ENCODE assay signal across 1 cellular context in the genomic region with DNA sequence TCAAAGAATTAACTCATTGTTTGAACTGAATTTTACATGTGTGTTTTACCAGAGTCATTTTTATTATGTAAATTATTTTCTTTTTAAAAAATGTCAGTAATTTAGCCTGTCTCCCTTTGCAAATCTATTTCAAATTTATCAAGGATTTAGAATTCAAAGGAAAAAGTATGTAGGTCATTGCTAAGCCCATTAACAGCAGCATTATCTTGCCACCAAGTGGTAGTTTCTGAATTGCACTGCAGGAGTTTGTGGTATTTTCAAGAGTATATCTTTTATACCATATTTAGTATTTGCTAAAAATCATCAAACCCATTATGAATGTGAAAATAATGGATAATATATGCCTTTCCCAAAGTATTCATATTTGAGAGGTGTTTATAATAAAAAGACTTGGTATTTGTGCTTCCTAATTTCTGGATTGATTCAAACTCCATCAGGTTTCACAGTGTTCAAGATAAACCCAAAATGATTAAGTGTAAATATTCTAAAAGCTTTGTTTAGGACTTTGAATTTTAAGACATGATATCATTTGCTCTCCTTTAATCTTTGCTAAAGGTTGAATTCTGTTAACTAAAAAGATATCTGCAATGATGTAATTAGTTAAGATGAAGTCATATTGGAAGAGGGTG.
TF ChIP-seq lines count a peak whose summit lies in the region.

No MANE protein-coding gene starts in this region.

TF ChIP-seq in SK-N-SH, 30 proteins besides CTCF, POLR2A, EP300 and RAD21 (continued from another document):
- TF ChIP-seq, protein P1, sequence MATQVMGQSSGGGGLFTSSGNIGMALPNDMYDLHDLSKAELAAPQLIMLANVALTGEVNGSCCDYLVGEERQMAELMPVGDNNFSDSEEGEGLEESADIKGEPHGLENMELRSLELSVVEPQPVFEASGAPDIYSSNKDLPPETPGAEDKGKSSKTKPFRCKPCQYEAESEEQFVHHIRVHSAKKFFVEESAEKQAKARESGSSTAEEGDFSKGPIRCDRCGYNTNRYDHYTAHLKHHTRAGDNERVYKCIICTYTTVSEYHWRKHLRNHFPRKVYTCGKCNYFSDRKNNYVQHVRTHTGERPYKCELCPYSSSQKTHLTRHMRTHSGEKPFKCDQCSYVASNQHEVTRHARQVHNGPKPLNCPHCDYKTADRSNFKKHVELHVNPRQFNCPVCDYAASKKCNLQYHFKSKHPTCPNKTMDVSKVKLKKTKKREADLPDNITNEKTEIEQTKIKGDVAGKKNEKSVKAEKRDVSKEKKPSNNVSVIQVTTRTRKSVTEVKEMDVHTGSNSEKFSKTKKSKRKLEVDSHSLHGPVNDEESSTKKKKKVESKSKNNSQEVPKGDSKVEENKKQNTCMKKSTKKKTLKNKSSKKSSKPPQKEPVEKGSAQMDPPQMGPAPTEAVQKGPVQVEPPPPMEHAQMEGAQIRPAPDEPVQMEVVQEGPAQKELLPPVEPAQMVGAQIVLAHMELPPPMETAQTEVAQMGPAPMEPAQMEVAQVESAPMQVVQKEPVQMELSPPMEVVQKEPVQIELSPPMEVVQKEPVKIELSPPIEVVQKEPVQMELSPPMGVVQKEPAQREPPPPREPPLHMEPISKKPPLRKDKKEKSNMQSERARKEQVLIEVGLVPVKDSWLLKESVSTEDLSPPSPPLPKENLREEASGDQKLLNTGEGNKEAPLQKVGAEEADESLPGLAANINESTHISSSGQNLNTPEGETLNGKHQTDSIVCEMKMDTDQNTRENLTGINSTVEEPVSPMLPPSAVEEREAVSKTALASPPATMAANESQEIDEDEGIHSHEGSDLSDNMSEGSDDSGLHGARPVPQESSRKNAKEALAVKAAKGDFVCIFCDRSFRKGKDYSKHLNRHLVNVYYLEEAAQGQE (IDR thresholded peaks at IDR 0.05; ENCODE audit: low read depth, low read length) = no peak
- TF ChIP-seq GATA2 (CRISPR knock-in tag; IDR thresholded peaks at IDR 0.05) (no peak), POLR2AphosphoS5 (IDR thresholded peaks at IDR 0.05; ENCODE audit: low read depth, low read length) (no peak), NRF1 (IDR thresholded peaks at IDR 0.05; ENCODE audit: low read depth, low read length) (no peak), SMC3 (IDR thresholded peaks at IDR 0.05; ENCODE audit: low read depth, low read length) (no peak)
- TF ChIP-seq, protein P2, sequence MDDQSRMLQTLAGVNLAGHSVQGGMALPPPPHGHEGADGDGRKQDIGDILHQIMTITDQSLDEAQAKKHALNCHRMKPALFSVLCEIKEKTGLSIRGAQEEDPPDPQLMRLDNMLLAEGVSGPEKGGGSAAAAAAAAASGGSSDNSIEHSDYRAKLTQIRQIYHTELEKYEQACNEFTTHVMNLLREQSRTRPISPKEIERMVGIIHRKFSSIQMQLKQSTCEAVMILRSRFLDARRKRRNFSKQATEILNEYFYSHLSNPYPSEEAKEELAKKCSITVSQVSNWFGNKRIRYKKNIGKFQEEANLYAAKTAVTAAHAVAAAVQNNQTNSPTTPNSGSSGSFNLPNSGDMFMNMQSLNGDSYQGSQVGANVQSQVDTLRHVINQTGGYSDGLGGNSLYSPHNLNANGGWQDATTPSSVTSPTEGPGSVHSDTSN (IDR thresholded peaks at IDR 0.05) = no peak
- TF ChIP-seq, protein P3, sequence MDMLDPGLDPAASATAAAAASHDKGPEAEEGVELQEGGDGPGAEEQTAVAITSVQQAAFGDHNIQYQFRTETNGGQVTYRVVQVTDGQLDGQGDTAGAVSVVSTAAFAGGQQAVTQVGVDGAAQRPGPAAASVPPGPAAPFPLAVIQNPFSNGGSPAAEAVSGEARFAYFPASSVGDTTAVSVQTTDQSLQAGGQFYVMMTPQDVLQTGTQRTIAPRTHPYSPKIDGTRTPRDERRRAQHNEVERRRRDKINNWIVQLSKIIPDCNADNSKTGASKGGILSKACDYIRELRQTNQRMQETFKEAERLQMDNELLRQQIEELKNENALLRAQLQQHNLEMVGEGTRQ (IDR thresholded peaks at IDR 0.05; ENCODE audit: borderline replicate concordance, low read depth, low read length) = no peak
TF ChIP-seq in SK-N-SH: peak in this region for 0.
